Comparison of ENCODE assay signal across 25 cellular contexts in genomic region chr6:20833881-20834515, GRCh38.
DNase-seq lines count a peak whose midpoint lies in the region; ATAC-seq and TF ChIP-seq lines count a peak whose summit lies in the region.
"Had no signal": no experiment of that assay in that cellular context is flagged by ENCODE, and none has a peak within 500 bp of the region (broad histone marks: within the 10 kb centered on the region; RNA-seq: fewer than 3 reads in every experiment).

No MANE protein-coding gene starts in this region.

- H3K4me1 Mint-ChIP-seq in central memory CD8-positive, alpha-beta T cell, result peaks cover 37% of the 10 kb centered on the region
- peaks cover 3% of the 10 kb centered on the region for H3K4me1 Mint-ChIP-seq in osteocyte (ENCODE audit: unreplicated experiment)
- H3K4me1 Mint-ChIP-seq: activated B cell treated with CpG ODN at 0.5 μM for 24 hours had no signal

- peaks cover 3% of the 10 kb centered on the region for H3K4me1 ChIP-seq in NT2/D1 (ENCODE audit: insufficient read depth, insufficient read length)
- H3K4me1 ChIP-seq: Peyer's patch, SJSA1 had no signal

- peaks cover 5% of the 10 kb centered on the region for H3K36me3 Mint-ChIP-seq in central memory CD8-positive, alpha-beta T cell (ENCODE audit: insufficient read depth)
- H3K36me3 Mint-ChIP-seq in osteocyte (ENCODE audit: unreplicated experiment), result peaks cover 4% of the 10 kb centered on the region

- no peaks in the 10 kb centered on the region for H3K9me3 ChIP-seq in NT2/D1 (ENCODE audit: insufficient read depth, low read length)
- H3K9me3 ChIP-seq: ovary, Peyer's patch, SJSA1 had no signal

- no peak for TF ChIP-seq CTCF in osteocyte (IDR thresholded peaks at IDR 0.05)

- H3K36me3 ChIP-seq in NT2/D1 (ENCODE audit: insufficient read depth, insufficient read length, low read length), result no peaks in the 10 kb centered on the region
- H3K36me3 ChIP-seq: ovary, Peyer's patch, SJSA1 had no signal

- H3K27me3 Mint-ChIP-seq in central memory CD8-positive, alpha-beta T cell, result no peaks in the 10 kb centered on the region
- H3K27me3 Mint-ChIP-seq in osteocyte (ENCODE audit: unreplicated experiment), result no peaks in the 10 kb centered on the region
- H3K27me3 Mint-ChIP-seq: activated B cell treated with CpG ODN at 0.5 μM for 24 hours; activated naive CD8-positive, alpha-beta T cell; naive thymus-derived CD8-positive, alpha-beta T cell had no signal

- no peak for ATAC-seq in central memory CD8-positive, alpha-beta T cell (replicated peaks; ENCODE audit: extremely low read depth, poor library complexity, severe bottlenecking)
- no peak for ATAC-seq in Right ventricle myocardium inferior
- ATAC-seq: naive thymus-derived CD8-positive, alpha-beta T cell; right cardiac atrium had no signal

- H3K9ac ChIP-seq in NT2/D1 (ENCODE audit: insufficient read length, low read depth), result no peak overlapping the region

- no peak overlapping the region for H3K4me3 Mint-ChIP-seq in central memory CD8-positive, alpha-beta T cell
- H3K4me3 Mint-ChIP-seq in osteocyte (ENCODE audit: unreplicated experiment), result no peak overlapping the region
- H3K4me3 Mint-ChIP-seq: activated B cell treated with CpG ODN at 0.5 μM for 24 hours; activated naive CD8-positive, alpha-beta T cell; mesothelial cell of epicardium had no signal

- DNase-seq in NT2/D1 (ENCODE audit: low read depth, low spot score) (peak; percentile 59), medulla oblongata (ENCODE audit: extremely low spot score) (peak; percentile 34), D341Med (ENCODE audit: low spot score) (no peak), SW480 (ENCODE audit: low spot score) (no peak), Right ventricle myocardium inferior (ENCODE audit: missing footprints) (no peak), osteocyte (ENCODE audit: extremely low spot score, unreplicated experiment) (no peak)
- DNase-seq in central memory CD8-positive, alpha-beta T cell (ENCODE audit: low spot score in 2 of 2), result no peak
- DNase-seq: activated B cell treated with CpG ODN at 0.5 μM for 24 hours; cerebellar nuclear complex; dorsolateral prefrontal cortex; Kasumi-1; naive thymus-derived CD8-positive, alpha-beta T cell; NCI-H1694 treated with DMSO at 0.1 percent for 48 hours; NCI-H2171 treated with DMSO at 0.1 percent for 48 hours; NCI-H526; ovary; Peyer's patch; right cardiac atrium; stimulated activated CD4-positive, alpha-beta T cell treated with anti-CD3 and anti-CD28 coated beads, Interleukin-4, amount 100 ng/mL, for 4 hours; stimulated activated naive CD4-positive, alpha-beta T cell; T-helper 9 cell had no signal

- peak overlapping the region; percentile 83 for H3K27ac Mint-ChIP-seq in central memory CD8-positive, alpha-beta T cell (ENCODE audit: low read depth)
- H3K27ac Mint-ChIP-seq in osteocyte (ENCODE audit: unreplicated experiment), result no peak overlapping the region
- H3K27ac Mint-ChIP-seq: activated B cell treated with CpG ODN at 0.5 μM for 24 hours; activated naive CD8-positive, alpha-beta T cell; activated T-helper 2 cell treated with anti-CD3 and anti-CD28 coated beads, Interferon-gamma antibody, Interleukin-2, Interleukin-4, amounts not matched to agents 10 μg/mL and 5 μg/mL and 100 μg/mL, durations not matched to agents 14 hours and 24 hours and 36 hours; mesothelial cell of epicardium had no signal

- H3K27me3 ChIP-seq in NT2/D1 (ENCODE audit: insufficient read depth, insufficient read length), result no peaks in the 10 kb centered on the region
- H3K27me3 ChIP-seq: dorsolateral prefrontal cortex, ovary, Peyer's patch, SJSA1 had no signal

- no peaks in the 10 kb centered on the region for H3K9me3 Mint-ChIP-seq in central memory CD8-positive, alpha-beta T cell
- H3K9me3 Mint-ChIP-seq in osteocyte (ENCODE audit: unreplicated experiment), result no peaks in the 10 kb centered on the region
- H3K9me3 Mint-ChIP-seq: activated B cell treated with CpG ODN at 0.5 μM for 24 hours; mesothelial cell of epicardium; naive thymus-derived CD8-positive, alpha-beta T cell had no signal

- H3K4me3 ChIP-seq in NT2/D1 (ENCODE audit: insufficient read length, low read depth), result no peak overlapping the region
- H3K4me3 ChIP-seq: dorsolateral prefrontal cortex, ovary, Peyer's patch, SJSA1 had no signal

- intact Hi-C loops in Right ventricle myocardium inferior (cut with DNase I), result no loop called here

Comparison
In these comparisons a context has a peak if more than half of its experiments do, and no peak if none do; other contexts are left out.
1. DNase-seq: peak in NT2/D1 (single experiment) and medulla oblongata (single experiment); none in central memory CD8-positive, alpha-beta T cell (0 of 2), D341Med (single experiment), SW480 (single experiment), Right ventricle myocardium inferior (single experiment) and osteocyte (single experiment).